8 cellular contexts compared by ENCODE assay signal in the genomic region with DNA sequence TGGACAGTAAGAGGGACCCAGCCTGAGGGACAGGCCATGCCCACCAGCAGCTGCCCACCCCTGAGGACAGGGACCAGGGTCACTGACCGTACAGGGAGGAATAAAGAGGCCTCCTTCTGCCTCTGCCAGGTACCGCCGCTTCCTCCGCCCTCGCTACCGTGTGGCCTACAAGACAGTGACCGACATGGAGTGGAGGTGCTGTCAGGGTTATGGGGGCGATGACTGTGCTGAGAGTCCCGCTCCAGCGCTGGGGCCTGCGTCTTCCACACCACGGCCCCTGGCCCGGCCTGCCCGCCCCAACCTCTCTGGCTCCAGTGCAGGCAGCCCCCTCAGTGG. TPM values are rescaled to one million over a fixed set of nuclear protein-coding genes. Genes with fewer than 3 reads are reported as not detected.
DNase-seq lines count a peak whose midpoint lies in the region; ATAC-seq, FAIRE-seq and TF ChIP-seq lines count a peak whose summit lies in the region.

No MANE protein-coding gene starts in this region.

- H3K27ac Mint-ChIP-seq in natural killer cell = peak overlapping the region; percentile 86 to 92

- intact Hi-C loops in HepG2 (cut with micrococcal nuclease; ENCODE audit: unreplicated experiment) = loop anchor here (10.0 kb wide), 1 partner anchor 46 kb away; a partner anchor contains a TSS
- intact Hi-C loops in right lobe of liver (cut with DNase I) = loop anchor here in 1 of 2 donors (10.0 kb wide), 2 partner anchors 56 to 116 kb away; no protein-coding TSS in a partner anchor
- intact Hi-C loops in natural killer cell (cut with micrococcal nuclease) = loop anchor here (10.0 kb wide), 1 partner anchor 54 kb away; a partner anchor contains a TSS

- no peak for FAIRE-seq in HepG2 (lab: Jason Lieb, UNC)

- H3K27me3 ChIP-seq in HepG2 (ENCODE audit: control insufficient read depth in 1 of 2, insufficient read depth in 2 of 2, low read length in 2 of 2) = no peaks in the 10 kb centered on the region
- H3K27me3 ChIP-seq in right lobe of liver = no peaks in the 10 kb centered on the region

- H3K9me3 Mint-ChIP-seq in natural killer cell = no peaks in the 10 kb centered on the region

- BruUV-seq in HepG2 (replicated peaks; lab: Mats Ljungman, UMichigan) = no TSS peak

- WGBS in HepG2 (ENCODE audit: low lambda C conversion rate) = 95% methylated on average over 14 of the region's 14 CpGs
- 67% methylated on average over 7 of the region's 14 CpGs for WGBS in right lobe of liver (ENCODE audit: insufficient coverage, low coverage, low lambda C conversion rate, missing lambda C conversion rate)

- H3K4me1 Mint-ChIP-seq in natural killer cell = peaks cover 26 to 50% of the 10 kb centered on the region in 2 donors

- peak overlapping the region; percentile 81 for H3K4me3 Mint-ChIP-seq in natural killer cell

- no peaks in the 10 kb centered on the region for H4K20me1 ChIP-seq in HepG2 (ENCODE audit: insufficient read depth, low read length)

- H3K79me2 ChIP-seq in HepG2 (ENCODE audit: insufficient read depth, low read length) = no peaks in the 10 kb centered on the region

- H3K36me3 ChIP-seq in HepG2 (replicated peaks in 1 of 2; ENCODE audit: control insufficient read depth in 1 of 2, insufficient read depth in 2 of 2, low read length in 2 of 2) (no peaks in the 10 kb centered on the region), right lobe of liver (no peaks in the 10 kb centered on the region)

- H3K4me2 ChIP-seq in HepG2 (ENCODE audit: low read depth, low read length) = peak overlapping the region; percentile 72

- H3K36me3 Mint-ChIP-seq in natural killer cell = no peaks in the 10 kb centered on the region

- no peak for TF ChIP-seq POLR2A in HepG2 (IDR thresholded peaks at IDR 0.05; ENCODE audit: insufficient read depth in 1 of 2, low read depth in 2 of 2, low read length in 2 of 2)
- TF ChIP-seq POLR2A in right lobe of liver (IDR thresholded peaks at IDR 0.05) = no peak

- no peak for ATAC-seq in HepG2
- no peak for ATAC-seq in right lobe of liver
- no peak for ATAC-seq in natural killer cell
- ATAC-seq in HG03565 (IDR thresholded peaks at IDR 0.05; ENCODE audit: unreplicated experiment) = no peak
- ATAC-seq in HG03342 (IDR thresholded peaks at IDR 0.05; ENCODE audit: unreplicated experiment) = no peak

- H3K4me3 ChIP-seq in HepG2 (replicated peaks in 1 of 3; ENCODE audit: insufficient read depth in 1 of 3, low read depth in 2 of 3, low read length in 3 of 3) = peak overlapping the region in 1 of 3 experiments; percentile 65; a peak in 1 of 6 replicates
- H3K4me3 ChIP-seq in right lobe of liver = peak overlapping the region in 1 of 3 donors; percentile 21
- H3K4me3 ChIP-seq in choroid plexus epithelial cell (ENCODE audit: low read depth, low read length) = peak overlapping the region; percentile 72

- no peaks in the 10 kb centered on the region for H3K27me3 Mint-ChIP-seq in natural killer cell (ENCODE audit: low read depth in 2 of 2)

- H3K27ac ChIP-seq in HepG2 (ENCODE audit: extremely low read length, insufficient read depth, low read length) (no peak overlapping the region), right lobe of liver (peak overlapping the region in 1 of 3 donors; percentile 55)

- no peak for TF ChIP-seq CTCF in HepG2 (CRISPR knock-in tag; IDR thresholded peaks at IDR 0.05)
- no peak for TF ChIP-seq CTCF in right lobe of liver (IDR thresholded peaks at IDR 0.05)
- TF ChIP-seq CTCF in choroid plexus epithelial cell (conservative IDR thresholded peaks at IDR 0.05; ENCODE audit: low read depth, low read length) = no peak
- no peak for TF ChIP-seq CTCF in natural killer cell (IDR thresholded peaks at IDR 0.05)

- in situ Hi-C loops in HepG2 (cut with HindIII; ENCODE audit: extremely low pct_ligation_motif_present, low pct_unique_long_range_greater_than_20kb) = no loop called here

- no peak overlapping the region for H3K9ac ChIP-seq in HepG2 (ENCODE audit: insufficient read depth, low read depth, low read length)

- no peaks in the 10 kb centered on the region for H3K9me3 ChIP-seq in HepG2 (ENCODE audit: low read length)
- H3K9me3 ChIP-seq in right lobe of liver = no peaks in the 10 kb centered on the region

- no peak for TF ChIP-seq RAD21 in HepG2 (CRISPR knock-in tag; IDR thresholded peaks at IDR 0.05)

- no peak overlapping the region for H2AFZ ChIP-seq in HepG2 (ENCODE audit: low read length)

- DNase-seq in HepG2 (ENCODE audit: low spot score) (no peak), right lobe of liver (no peak), choroid plexus epithelial cell (ENCODE audit: low read depth) (no peak), natural killer cell (no peak), NCI-H2029 treated with DMSO at 0.1 percent for 48 hours (lab: John Stamatoyannopoulos, UW) (no peak)
- DNase-seq in NK-92 treated with Interleukin-12 subunit alpha and Interleukin-12 subunit beta, amount 100 ng/mL, for 24 hours (lab: John Stamatoyannopoulos, UW) = no peak

- H3K4me1 ChIP-seq in HepG2 (ENCODE audit: insufficient read depth, low read length) (peaks cover 85% of the 10 kb centered on the region), right lobe of liver (peaks cover 0 to 14% (median 5%) of the 10 kb centered on the region in 4 donors)

- CTCF ChIA-PET in HepG2 (lab: Yijun Ruan, JAX; ENCODE audit: low intra/inter-chr PET ratio, low total read pairs) = no interaction called here

- POLR2A ChIA-PET in HepG2 (lab: Yijun Ruan, JAX) = interaction anchor here (0.7 to 9.2 kb wide), 16 partner anchors 8 to 277 kb away, joined by 3 to 106 read pairs (median 4); a partner anchor contains a TSS

- TF ChIP-seq EP300 in HepG2 (IDR thresholded peaks at IDR 0.05; ENCODE audit: low read depth in 2 of 2, low read length in 2 of 2) (no peak), HepG2 (CRISPR knock-in tag; IDR thresholded peaks at IDR 0.05; ENCODE audit: borderline replicate concordance) (no peak)

RNA-seq across cellular contexts. Expression of a gene that starts 2.2 kb away (rescaled TPM):
- 4.0 and 9.7 TPM in 2 replicates for total RNA-seq in HepG2 (2016; rRNA removed; fragmentation: Illumina TruSeq; extraction: Trizol)
- total RNA-seq in HepG2 (2016; cell fraction: cytosol; rRNA removed; fragmentation: Illumina TruSeq; extraction: Trizol; ENCODE audit: low read depth) = 0.53 and 0.61 TPM in 2 replicates
- total RNA-seq in HepG2 (2016; cell fraction: insoluble cytoplasmic fraction; rRNA removed; fragmentation: Illumina TruSeq; extraction: Trizol) = 4.1 and 12.5 TPM in 2 replicates
- 1.4 TPM in 2 replicates for total RNA-seq in HepG2 (2016; cell fraction: membrane; rRNA removed; fragmentation: Illumina TruSeq; extraction: Trizol)
- 8.7 and 9.5 TPM in 2 replicates for total RNA-seq in HepG2 (2016; cell fraction: nucleus; rRNA removed; fragmentation: Illumina TruSeq; extraction: Trizol)
- polyA plus RNA-seq in HepG2 (2011; rRNA removed) = 8.1 and 13.1 TPM in 2 replicates
- polyA plus RNA-seq in HepG2 (2011; cell fraction: cytosol; rRNA removed) = 9.7 and 19.1 TPM in 2 replicates
- 30.1 and 34.4 TPM in 2 replicates for polyA plus RNA-seq in HepG2 (2011; cell fraction: nucleus; rRNA removed)
- 8.6 and 10.0 TPM in 2 replicates for polyA plus RNA-seq in HepG2 (2012)
- polyA plus RNA-seq in HepG2 (2016; cell fraction: cytosol; fragmentation: Illumina TruSeq; extraction: Trizol; ENCODE audit: low read depth) = 0.42 and 0.58 TPM in 2 replicates
- 2.8 and 3.2 TPM in 2 replicates for polyA plus RNA-seq in HepG2 (2016; cell fraction: insoluble cytoplasmic fraction; fragmentation: Illumina TruSeq; extraction: Trizol; ENCODE audit: low read depth)
- polyA plus RNA-seq in HepG2 (2016; cell fraction: membrane; fragmentation: Illumina TruSeq; extraction: Trizol; ENCODE audit: low read depth) = 0.45 and 1.0 TPM in 2 replicates
- 14.3 and 15.9 TPM in 2 replicates for polyA plus RNA-seq in HepG2 (2016; cell fraction: nucleus; fragmentation: Illumina TruSeq; extraction: Trizol; ENCODE audit: insufficient read depth, low read depth)
- polyA minus RNA-seq in HepG2 (2011; rRNA and poly(A)+ RNA removed; ENCODE audit: low replicate concordance) = 0.54 and 19.1 TPM in 2 replicates
- polyA minus RNA-seq in HepG2 (2011; cell fraction: cytosol; rRNA and poly(A)+ RNA removed) = 13.6 and 17.2 TPM in 2 replicates
- 4.8 and 5.6 TPM in 2 replicates for polyA minus RNA-seq in HepG2 (2011; cell fraction: nucleus; rRNA and poly(A)+ RNA removed)
- 10 to 100 TPM in 5 of 6 experiments, 1 to 10 TPM in 1; 7.2 to 26.1 (median 21.0) TPM for total RNA-seq in right lobe of liver
- under 1 TPM; 0.31 to 0.78 (median 0.41) TPM for total RNA-seq in natural killer cell

RNA-seq across cellular contexts. Expression of a gene that starts 6.0 kb away (rescaled TPM):
- total RNA-seq in HepG2 (2016; rRNA removed; fragmentation: Illumina TruSeq; extraction: Trizol) (29.9 and 40.9 TPM in 2 replicates), right lobe of liver (100 to 1,000 TPM; 101 to 283 (median 206) TPM), natural killer cell (1 to 10 TPM; 3.7 to 4.0 (median 3.8) TPM)
- 8.1 and 9.7 TPM in 2 replicates for total RNA-seq in HepG2 (2016; cell fraction: cytosol; rRNA removed; fragmentation: Illumina TruSeq; extraction: Trizol; ENCODE audit: low read depth)
- total RNA-seq in HepG2 (2016; cell fraction: insoluble cytoplasmic fraction; rRNA removed; fragmentation: Illumina TruSeq; extraction: Trizol) = 31.6 and 41.5 TPM in 2 replicates
- 15.4 and 18.4 TPM in 2 replicates for total RNA-seq in HepG2 (2016; cell fraction: membrane; rRNA removed; fragmentation: Illumina TruSeq; extraction: Trizol)
- total RNA-seq in HepG2 (2016; cell fraction: nucleus; rRNA removed; fragmentation: Illumina TruSeq; extraction: Trizol) = 34.9 and 38.4 TPM in 2 replicates
- 99.2 and 139 TPM in 2 replicates for polyA plus RNA-seq in HepG2 (2011; rRNA removed)
- polyA plus RNA-seq in HepG2 (2011; cell fraction: cytosol; rRNA removed) = 93.9 and 100.0 TPM in 2 replicates
- 195 and 260 TPM in 2 replicates for polyA plus RNA-seq in HepG2 (2011; cell fraction: nucleus; rRNA removed)
- 128 and 136 TPM in 2 replicates for polyA plus RNA-seq in HepG2 (2012)
- 12.3 and 15.8 TPM in 2 replicates for polyA plus RNA-seq in HepG2 (2016; cell fraction: cytosol; fragmentation: Illumina TruSeq; extraction: Trizol; ENCODE audit: low read depth)
- 39.2 and 45.9 TPM in 2 replicates for polyA plus RNA-seq in HepG2 (2016; cell fraction: insoluble cytoplasmic fraction; fragmentation: Illumina TruSeq; extraction: Trizol; ENCODE audit: low read depth)
- 14.9 and 20.8 TPM in 2 replicates for polyA plus RNA-seq in HepG2 (2016; cell fraction: membrane; fragmentation: Illumina TruSeq; extraction: Trizol; ENCODE audit: low read depth)
- polyA plus RNA-seq in HepG2 (2016; cell fraction: nucleus; fragmentation: Illumina TruSeq; extraction: Trizol; ENCODE audit: insufficient read depth, low read depth) = 94.3 and 95.6 TPM in 2 replicates
- 6.9 and 106 TPM in 2 replicates for polyA minus RNA-seq in HepG2 (2011; rRNA and poly(A)+ RNA removed; ENCODE audit: low replicate concordance)
- polyA minus RNA-seq in HepG2 (2011; cell fraction: cytosol; rRNA and poly(A)+ RNA removed) = 29.4 and 50.9 TPM in 2 replicates
- 51.5 and 66.5 TPM in 2 replicates for polyA minus RNA-seq in HepG2 (2011; cell fraction: nucleus; rRNA and poly(A)+ RNA removed)

RNA-seq across cellular contexts. Expression of a gene that starts 9.1 kb away (rescaled TPM):
- total RNA-seq in HepG2 (2016; rRNA removed; fragmentation: Illumina TruSeq; extraction: Trizol) (498 and 508 TPM in 2 replicates), right lobe of liver (100 to 1,000 TPM; 144 to 182 (median 161) TPM), natural killer cell (100 to 1,000 TPM; 178 to 207 (median 192) TPM)
- 947 and 1,365 TPM in 2 replicates for total RNA-seq in HepG2 (2016; cell fraction: cytosol; rRNA removed; fragmentation: Illumina TruSeq; extraction: Trizol; ENCODE audit: low read depth)
- 496 and 506 TPM in 2 replicates for total RNA-seq in HepG2 (2016; cell fraction: insoluble cytoplasmic fraction; rRNA removed; fragmentation: Illumina TruSeq; extraction: Trizol)
- total RNA-seq in HepG2 (2016; cell fraction: membrane; rRNA removed; fragmentation: Illumina TruSeq; extraction: Trizol) = 928 and 1,097 TPM in 2 replicates
- 200 and 226 TPM in 2 replicates for total RNA-seq in HepG2 (2016; cell fraction: nucleus; rRNA removed; fragmentation: Illumina TruSeq; extraction: Trizol)
- 491 and 584 TPM in 2 replicates for polyA plus RNA-seq in HepG2 (2011; rRNA removed)
- polyA plus RNA-seq in HepG2 (2011; cell fraction: cytosol; rRNA removed) = 627 and 1,057 TPM in 2 replicates
- polyA plus RNA-seq in HepG2 (2011; cell fraction: nucleus; rRNA removed) = 336 and 383 TPM in 2 replicates
- 371 and 440 TPM in 2 replicates for polyA plus RNA-seq in HepG2 (2012)
- 1,401 and 1,836 TPM in 2 replicates for polyA plus RNA-seq in HepG2 (2016; cell fraction: cytosol; fragmentation: Illumina TruSeq; extraction: Trizol; ENCODE audit: low read depth)
- polyA plus RNA-seq in HepG2 (2016; cell fraction: insoluble cytoplasmic fraction; fragmentation: Illumina TruSeq; extraction: Trizol; ENCODE audit: low read depth) = 640 and 680 TPM in 2 replicates
- polyA plus RNA-seq in HepG2 (2016; cell fraction: membrane; fragmentation: Illumina TruSeq; extraction: Trizol; ENCODE audit: low read depth) = 1,282 and 1,407 TPM in 2 replicates
- polyA plus RNA-seq in HepG2 (2016; cell fraction: nucleus; fragmentation: Illumina TruSeq; extraction: Trizol; ENCODE audit: insufficient read depth, low read depth) = 415 and 448 TPM in 2 replicates
- polyA minus RNA-seq in HepG2 (2011; rRNA and poly(A)+ RNA removed; ENCODE audit: low replicate concordance) = 310 and 535 TPM in 2 replicates
- polyA minus RNA-seq in HepG2 (2011; cell fraction: cytosol; rRNA and poly(A)+ RNA removed) = 514 and 560 TPM in 2 replicates
- polyA minus RNA-seq in HepG2 (2011; cell fraction: nucleus; rRNA and poly(A)+ RNA removed) = 136 and 144 TPM in 2 replicates

RNA-seq across cellular contexts. Expression of a gene that starts 29.1 kb away (rescaled TPM):
- total RNA-seq in HepG2 (2016; rRNA removed; fragmentation: Illumina TruSeq; extraction: Trizol) (48.6 and 55.9 TPM in 2 replicates), right lobe of liver (1 to 10 TPM; 3.9 to 7.4 (median 6.4) TPM), natural killer cell (10 to 100 TPM in 2 of 3 donors, 1 to 10 TPM in 1; 10.0 to 12.0 (median 10.8) TPM)
- 148 and 152 TPM in 2 replicates for total RNA-seq in HepG2 (2016; cell fraction: cytosol; rRNA removed; fragmentation: Illumina TruSeq; extraction: Trizol; ENCODE audit: low read depth)
- total RNA-seq in HepG2 (2016; cell fraction: insoluble cytoplasmic fraction; rRNA removed; fragmentation: Illumina TruSeq; extraction: Trizol) = 39.9 and 57.5 TPM in 2 replicates
- total RNA-seq in HepG2 (2016; cell fraction: membrane; rRNA removed; fragmentation: Illumina TruSeq; extraction: Trizol) = 249 and 253 TPM in 2 replicates
- total RNA-seq in HepG2 (2016; cell fraction: nucleus; rRNA removed; fragmentation: Illumina TruSeq; extraction: Trizol) = 22.8 and 23.0 TPM in 2 replicates
- 63.6 and 73.3 TPM in 2 replicates for polyA plus RNA-seq in HepG2 (2011; rRNA removed)
- 65.6 and 84.8 TPM in 2 replicates for polyA plus RNA-seq in HepG2 (2011; cell fraction: cytosol; rRNA removed)
- 45.3 and 47.1 TPM in 2 replicates for polyA plus RNA-seq in HepG2 (2011; cell fraction: nucleus; rRNA removed)
- 36.8 and 51.0 TPM in 2 replicates for polyA plus RNA-seq in HepG2 (2012)
- polyA plus RNA-seq in HepG2 (2016; cell fraction: cytosol; fragmentation: Illumina TruSeq; extraction: Trizol; ENCODE audit: low read depth) = 247 and 251 TPM in 2 replicates
- 54.3 and 66.5 TPM in 2 replicates for polyA plus RNA-seq in HepG2 (2016; cell fraction: insoluble cytoplasmic fraction; fragmentation: Illumina TruSeq; extraction: Trizol; ENCODE audit: low read depth)
- polyA plus RNA-seq in HepG2 (2016; cell fraction: membrane; fragmentation: Illumina TruSeq; extraction: Trizol; ENCODE audit: low read depth) = 277 and 306 TPM in 2 replicates
- polyA plus RNA-seq in HepG2 (2016; cell fraction: nucleus; fragmentation: Illumina TruSeq; extraction: Trizol; ENCODE audit: insufficient read depth, low read depth) = 44.5 and 47.6 TPM in 2 replicates
- polyA minus RNA-seq in HepG2 (2011; rRNA and poly(A)+ RNA removed; ENCODE audit: low replicate concordance) = 109 and 147 TPM in 2 replicates
- 32.5 and 36.6 TPM in 2 replicates for polyA minus RNA-seq in HepG2 (2011; cell fraction: cytosol; rRNA and poly(A)+ RNA removed)
- polyA minus RNA-seq in HepG2 (2011; cell fraction: nucleus; rRNA and poly(A)+ RNA removed) = 26.1 and 37.3 TPM in 2 replicates

RNA-seq across cellular contexts. Expression of a gene that starts 38.4 kb away (rescaled TPM):
- total RNA-seq in HepG2 (2016; rRNA removed; fragmentation: Illumina TruSeq; extraction: Trizol) = 7.0 and 13.9 TPM in 2 replicates
- total RNA-seq in HepG2 (2016; cell fraction: cytosol; rRNA removed; fragmentation: Illumina TruSeq; extraction: Trizol; ENCODE audit: low read depth) = 7.2 and 7.6 TPM in 2 replicates
- 6.8 and 14.7 TPM in 2 replicates for total RNA-seq in HepG2 (2016; cell fraction: insoluble cytoplasmic fraction; rRNA removed; fragmentation: Illumina TruSeq; extraction: Trizol)
- total RNA-seq in HepG2 (2016; cell fraction: membrane; rRNA removed; fragmentation: Illumina TruSeq; extraction: Trizol) = 9.9 and 14.3 TPM in 2 replicates
- total RNA-seq in HepG2 (2016; cell fraction: nucleus; rRNA removed; fragmentation: Illumina TruSeq; extraction: Trizol) = 11.7 and 13.6 TPM in 2 replicates
- 23.4 and 30.8 TPM in 2 replicates for polyA plus RNA-seq in HepG2 (2011; rRNA removed)
- polyA plus RNA-seq in HepG2 (2011; cell fraction: cytosol; rRNA removed) = 26.4 and 27.5 TPM in 2 replicates
- polyA plus RNA-seq in HepG2 (2011; cell fraction: nucleus; rRNA removed) = 30.3 and 37.8 TPM in 2 replicates
- 29.7 and 31.5 TPM in 2 replicates for polyA plus RNA-seq in HepG2 (2012)
- polyA plus RNA-seq in HepG2 (2016; cell fraction: cytosol; fragmentation: Illumina TruSeq; extraction: Trizol; ENCODE audit: low read depth) = 9.6 and 11.3 TPM in 2 replicates
- polyA plus RNA-seq in HepG2 (2016; cell fraction: insoluble cytoplasmic fraction; fragmentation: Illumina TruSeq; extraction: Trizol; ENCODE audit: low read depth) = 9.2 and 9.7 TPM in 2 replicates
- 12.0 and 14.2 TPM in 2 replicates for polyA plus RNA-seq in HepG2 (2016; cell fraction: membrane; fragmentation: Illumina TruSeq; extraction: Trizol; ENCODE audit: low read depth)
- 23.5 and 24.6 TPM in 2 replicates for polyA plus RNA-seq in HepG2 (2016; cell fraction: nucleus; fragmentation: Illumina TruSeq; extraction: Trizol; ENCODE audit: insufficient read depth, low read depth)
- polyA minus RNA-seq in HepG2 (2011; rRNA and poly(A)+ RNA removed; ENCODE audit: low replicate concordance) = 0.09 and 14.9 TPM in 2 replicates
- polyA minus RNA-seq in HepG2 (2011; cell fraction: cytosol; rRNA and poly(A)+ RNA removed) = 5.9 and 7.1 TPM in 2 replicates
- polyA minus RNA-seq in HepG2 (2011; cell fraction: nucleus; rRNA and poly(A)+ RNA removed) = 10.7 and 13.8 TPM in 2 replicates
- 10 to 100 TPM in 2 of 6 experiments, 1 to 10 TPM in 4; 2.5 to 33.2 (median 7.7) TPM for total RNA-seq in right lobe of liver
- not detected for total RNA-seq in natural killer cell
